In the genomic region with DNA sequence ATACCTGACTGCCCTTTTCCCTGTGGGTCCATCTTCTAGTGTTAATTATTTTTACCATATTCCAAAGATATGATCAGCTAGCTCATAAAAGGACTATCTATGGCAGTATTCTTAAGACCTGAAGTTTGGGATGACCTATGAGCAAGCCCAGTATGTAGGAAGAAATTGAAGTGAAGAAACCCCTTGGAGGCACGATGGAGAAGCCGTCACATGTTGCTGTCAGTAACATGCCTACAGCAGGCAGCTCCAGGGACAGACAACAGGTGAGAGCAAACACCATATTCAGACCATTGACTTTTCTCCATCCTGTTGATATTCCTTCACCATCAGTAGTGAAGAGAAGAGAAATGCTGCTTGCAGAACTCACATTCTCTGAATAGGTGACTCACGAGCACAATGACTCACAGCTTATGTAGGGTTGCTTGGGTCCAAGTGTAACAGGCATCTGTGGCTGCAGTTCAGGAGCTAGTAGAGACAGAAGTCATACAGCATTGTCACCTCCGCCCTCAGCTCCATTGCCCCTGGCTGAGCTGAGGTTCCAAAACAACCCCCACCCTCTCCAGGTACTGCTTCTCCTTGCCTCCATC, we compare ENCODE assay signal across 9 cellular contexts. TPM values are rescaled to one million over a fixed set of nuclear protein-coding genes. Genes with fewer than 3 reads are reported as not detected.
DNase-seq lines count a peak whose midpoint lies in the region; ATAC-seq and TF ChIP-seq lines count a peak whose summit lies in the region.
"Had no signal": no experiment of that assay in that cellular context is flagged by ENCODE, and none has a peak within 500 bp of the region (broad histone marks: within the 10 kb centered on the region; RNA-seq: fewer than 3 reads in every experiment).

No MANE protein-coding gene starts in this region.

- ATAC-seq in aorta (ENCODE audit: low FRiP score): peak; percentile 38

- WGBS in aorta, 2 donors: 43 to 45% methylated on average over 4 of the region's 4 CpGs
- 52% methylated on average over 4 of the region's 4 CpGs for WGBS in suprapubic skin
- 67 to 73% methylated on average over 4 of the region's 4 CpGs for WGBS in lower leg skin, 2 donors

- H3K27ac ChIP-seq in aorta (ENCODE audit: low read depth in 1 of 2, low read length in 2 of 2) (no peak overlapping the region), suprapubic skin (no peak overlapping the region)
- H3K27ac ChIP-seq: transverse colon had no signal

- TF ChIP-seq EP300 in suprapubic skin (IDR thresholded peaks at IDR 0.05): no peak

- no peak for TF ChIP-seq CTCF in fibroblast of mammary gland (conservative IDR thresholded peaks at IDR 0.05; ENCODE audit: control insufficient read depth, insufficient read depth, low read depth, low read length)
- no peak for TF ChIP-seq CTCF in suprapubic skin (IDR thresholded peaks at IDR 0.05)
- TF ChIP-seq CTCF in lower leg skin (IDR thresholded peaks at IDR 0.05): no peak

- no peak overlapping the region for H3K4me3 ChIP-seq in fibroblast of mammary gland (ENCODE audit: control insufficient read depth, low read depth, low read length)
- no peak overlapping the region for H3K4me3 ChIP-seq in aorta (ENCODE audit: low read length in 2 of 2)
- H3K4me3 ChIP-seq in suprapubic skin: no peak overlapping the region
- no peak overlapping the region for H3K4me3 ChIP-seq in lower leg skin (ENCODE audit: low read depth, poor library complexity, severe bottlenecking)
- H3K4me3 ChIP-seq: transverse colon had no signal

- no peaks in the 10 kb centered on the region for H3K9me3 ChIP-seq in aorta (ENCODE audit: control insufficient read depth, low read length)
- no peaks in the 10 kb centered on the region for H3K9me3 ChIP-seq in suprapubic skin
- H3K9me3 ChIP-seq: transverse colon had no signal

- no peaks in the 10 kb centered on the region for H3K27me3 ChIP-seq in aorta (ENCODE audit: control insufficient read depth in 1 of 2, insufficient read depth in 2 of 2, low read length in 1 of 2)
- peaks cover 6% of the 10 kb centered on the region for H3K27me3 ChIP-seq in suprapubic skin

- H3K4me1 ChIP-seq in aorta (ENCODE audit: control insufficient read depth in 1 of 2, insufficient read depth in 2 of 2, low read length in 2 of 2): peaks cover 0 to 2% of the 10 kb centered on the region in 2 donors
- H3K4me1 ChIP-seq in suprapubic skin: no peaks in the 10 kb centered on the region

- H3K36me3 ChIP-seq in aorta (ENCODE audit: control insufficient read depth in 1 of 2, insufficient read depth in 2 of 2, low read length in 1 of 2) (no peaks in the 10 kb centered on the region), suprapubic skin (no peaks in the 10 kb centered on the region)
- H3K36me3 ChIP-seq: transverse colon had no signal

- intact Hi-C loops in aorta (cut with DNase I): loop anchor here in 1 of 2 donors (5.0 to 10.0 kb wide), 2 partner anchors 34 to 893 kb away; no protein-coding TSS in a partner anchor
- intact Hi-C loops in lower leg skin (cut with DNase I; ENCODE audit: low total_unique reads): no loop called here

- no peak for TF ChIP-seq POLR2A in suprapubic skin (IDR thresholded peaks at IDR 0.05)
- no peak for TF ChIP-seq POLR2A in lower leg skin (IDR thresholded peaks at IDR 0.05)

- DNase-seq in stimulated activated CD4-positive, alpha-beta T cell treated with anti-CD3 and anti-CD28 coated beads, Interleukin-12 subunit alpha, Interleukin-12 subunit beta, amount 100 ng/mL, for 48 hours (ENCODE audit: low read depth in 2 of 3, low spot score in 1 of 3): peak in 2 of 3 donors; percentile 10 to 23
- no peak for DNase-seq in stimulated activated CD4-positive, alpha-beta T cell treated with anti-CD3 and anti-CD28 coated beads, Interleukin-4, amount 100 ng/mL, for 4 hours
- DNase-seq in RPMI7951 (ENCODE audit: low read depth) (peak; percentile 91), fibroblast of mammary gland (ENCODE audit: low read depth) (peak; percentile 94), aorta (no peak), suprapubic skin (ENCODE audit: low spot score in 2 of 2) (no peak), DMS 273 treated with DMSO at 0.1 percent for 48 hours (lab: John Stamatoyannopoulos, UW) (no peak), lower leg skin (ENCODE audit: low spot score in 2 of 2) (no peak)
- DNase-seq: transverse colon had no signal

RNA-seq across cellular contexts. Expression of a gene that starts 8.4 kb away (rescaled TPM):
- not detected in 2 replicates for total RNA-seq in RPMI7951 (2014; rRNA removed; shearing (Covaris generic))
- total RNA-seq in aorta: not detected
- not detected for polyA plus RNA-seq in aorta
- not detected for total RNA-seq in suprapubic skin
- not detected for total RNA-seq in lower leg skin
- total RNA-seq: transverse colon had no signal

Comparison
In these comparisons a context has a peak if more than half of its experiments do, and no peak if none do; other contexts are left out.
1. DNase-seq: peak in stimulated activated CD4-positive, alpha-beta T cell treated with anti-CD3 and anti-CD28 coated beads, Interleukin-12 subunit alpha, Interleukin-12 subunit beta, amount 100 ng/mL, for 48 hours (2 of 3), RPMI7951 (single experiment) and fibroblast of mammary gland (single experiment); none in stimulated activated CD4-positive, alpha-beta T cell treated with anti-CD3 and anti-CD28 coated beads, Interleukin-4, amount 100 ng/mL, for 4 hours (0 of 2), aorta (0 of 2), suprapubic skin (0 of 2), DMS 273 treated with DMSO at 0.1 percent for 48 hours (single experiment) and lower leg skin (0 of 2).